15 cellular contexts compared by ENCODE assay signal in the genomic region with DNA sequence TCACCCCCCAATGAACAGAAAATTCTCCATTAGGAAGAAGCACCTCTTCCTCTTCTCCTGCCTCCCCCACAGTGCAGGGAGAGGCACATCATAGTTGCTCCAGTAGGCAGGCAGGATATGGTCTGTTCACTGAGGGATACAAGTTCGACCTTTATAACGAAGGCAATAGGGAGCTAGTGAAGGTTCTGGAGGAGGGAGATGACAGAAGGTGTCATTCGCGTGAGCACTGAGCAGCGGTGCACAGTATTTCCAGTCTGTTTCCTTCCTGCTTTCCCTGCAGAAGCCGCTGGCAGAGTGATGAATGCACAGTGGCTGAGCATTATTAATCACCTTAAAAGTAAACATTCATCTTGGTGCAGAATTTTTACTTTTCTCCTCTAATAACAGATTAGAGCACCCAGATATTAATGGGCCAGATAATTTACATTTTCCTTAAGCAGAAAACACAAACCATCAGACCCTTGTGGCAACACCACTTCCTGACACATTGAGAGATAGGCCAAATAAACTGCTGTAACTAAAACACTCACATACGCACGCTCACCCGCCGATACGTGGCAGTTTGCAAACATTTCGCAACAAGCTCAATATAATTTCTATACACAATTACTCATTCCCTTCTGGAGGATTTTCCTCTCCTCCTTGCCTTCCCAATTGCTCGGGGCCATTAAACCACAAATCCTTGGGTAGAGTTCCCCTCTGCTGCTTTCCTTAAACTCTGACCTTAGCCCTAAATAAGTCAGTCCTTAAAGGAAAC.
DNase-seq lines count a peak whose midpoint lies in the region; TF ChIP-seq lines count a peak whose summit lies in the region.
"Had no signal": no experiment of that assay in that cellular context is flagged by ENCODE, and none has a peak within 500 bp of the region (broad histone marks: within the 10 kb centered on the region; RNA-seq: fewer than 3 reads in every experiment).

No MANE protein-coding gene starts in this region.

- DNase-seq in Daoy (ENCODE audit: low read depth): peak; percentile 82
- peak; percentile 76 for DNase-seq in MG63
- peak; percentile 39 for DNase-seq in astrocyte of the spinal cord (ENCODE audit: low read depth, low spot score)
- DNase-seq in islet precursor cell: peak; percentile 28
- no peak for DNase-seq in ascending aorta (ENCODE audit: low spot score in 2 of 2)
- no peak for DNase-seq in activated CD4-positive, alpha-beta memory T cell treated with anti-CD3 and anti-CD28 coated beads, Interleukin-2, amount 10 ng/mL, durations not matched to agents 7 days and 5 days
- DNase-seq in stimulated activated CD4-positive, alpha-beta T cell treated with anti-CD3 and anti-CD28 coated beads, Interleukin-4, amount 100 ng/mL, for 24 hours: no peak
- DNase-seq in SJCRH30: no peak
- DNase-seq: adrenal gland; effector memory CD8-positive, alpha-beta T cell; midbrain; stimulated activated CD4-positive, alpha-beta T cell treated with anti-CD3 and anti-CD28 coated beads, Interleukin-4, amount 100 ng/mL, for 1 hour; stimulated activated naive CD8-positive, alpha-beta T cell treated with anti-CD3 and anti-CD28 coated beads, Interleukin-15, Interleukin-2, amounts not matched to agents 100 U/mL and 50 U/mL, for 24 hours had no signal

- CTCF ChIA-PET in activated CD4-positive, alpha-beta memory T cell treated with anti-CD3 and anti-CD28 coated beads, Interleukin-2, amount 10 ng/mL, durations not matched to agents 7 days and 5 days (lab: Charles Lee): no interaction called here

- peaks cover 37% of the 10 kb centered on the region for H3K27me3 Mint-ChIP-seq in activated CD4-positive, alpha-beta memory T cell treated with anti-CD3 and anti-CD28 coated beads, Interleukin-2, amount 10 ng/mL, durations not matched to agents 7 days and 5 days

- POLR2A ChIA-PET in activated CD4-positive, alpha-beta memory T cell treated with anti-CD3 and anti-CD28 coated beads, Interleukin-2, amount 10 ng/mL, durations not matched to agents 7 days and 5 days (lab: Charles Lee): no interaction called here

- no peaks in the 10 kb centered on the region for H3K4me1 Mint-ChIP-seq in activated CD4-positive, alpha-beta memory T cell treated with anti-CD3 and anti-CD28 coated beads, Interleukin-2, amount 10 ng/mL, durations not matched to agents 7 days and 5 days

- H3K27ac Mint-ChIP-seq in activated CD4-positive, alpha-beta memory T cell treated with anti-CD3 and anti-CD28 coated beads, Interleukin-2, amount 10 ng/mL, durations not matched to agents 7 days and 5 days: no peak overlapping the region
- H3K27ac Mint-ChIP-seq: effector memory CD8-positive, alpha-beta T cell; WTC11 had no signal

- H3K27ac ChIP-seq in ascending aorta: no peak overlapping the region
- H3K27ac ChIP-seq in SJCRH30: no peak overlapping the region
- H3K27ac ChIP-seq: adrenal gland, HL-60 had no signal

- no peak overlapping the region for H3K4me3 ChIP-seq in MG63
- H3K4me3 ChIP-seq in astrocyte of the spinal cord (ENCODE audit: low read depth, low read length): no peak overlapping the region
- H3K4me3 ChIP-seq in ascending aorta: no peak overlapping the region
- no peak overlapping the region for H3K4me3 ChIP-seq in SJCRH30
- H3K4me3 ChIP-seq: adrenal gland had no signal

- no peaks in the 10 kb centered on the region for H3K9me3 Mint-ChIP-seq in activated CD4-positive, alpha-beta memory T cell treated with anti-CD3 and anti-CD28 coated beads, Interleukin-2, amount 10 ng/mL, durations not matched to agents 7 days and 5 days
- H3K9me3 Mint-ChIP-seq: effector memory CD8-positive, alpha-beta T cell; WTC11 had no signal

- H3K36me3 ChIP-seq in MG63 (no peaks in the 10 kb centered on the region), ascending aorta (no peaks in the 10 kb centered on the region), SJCRH30 (no peaks in the 10 kb centered on the region)
- H3K36me3 ChIP-seq: adrenal gland had no signal

- H3K36me3 Mint-ChIP-seq in activated CD4-positive, alpha-beta memory T cell treated with anti-CD3 and anti-CD28 coated beads, Interleukin-2, amount 10 ng/mL, durations not matched to agents 7 days and 5 days (ENCODE audit: low read depth): no peaks in the 10 kb centered on the region
- H3K36me3 Mint-ChIP-seq: WTC11 had no signal

- intact Hi-C loops in ascending aorta (cut with DNase I): no loop called here

- in situ Hi-C loops in astrocyte of the spinal cord (cut with HindIII; ENCODE audit: low sequenced_read_pairs): no loop called here

- no peaks in the 10 kb centered on the region for H3K4me1 ChIP-seq in ascending aorta
- H3K4me1 ChIP-seq in SJCRH30: no peaks in the 10 kb centered on the region
- H3K4me1 ChIP-seq: adrenal gland had no signal

- no peak for TF ChIP-seq CTCF in astrocyte of the spinal cord (IDR thresholded peaks at IDR 0.05; ENCODE audit: low read depth, low read length)
- no peak for TF ChIP-seq CTCF in ascending aorta (IDR thresholded peaks at IDR 0.05)

- H3K27me3 ChIP-seq in MG63 (no peaks in the 10 kb centered on the region), ascending aorta (no peaks in the 10 kb centered on the region), SJCRH30 (no peaks in the 10 kb centered on the region)
- H3K27me3 ChIP-seq: adrenal gland had no signal

- no peak overlapping the region for H3K4me3 Mint-ChIP-seq in activated CD4-positive, alpha-beta memory T cell treated with anti-CD3 and anti-CD28 coated beads, Interleukin-2, amount 10 ng/mL, durations not matched to agents 7 days and 5 days
- H3K4me3 Mint-ChIP-seq: effector memory CD8-positive, alpha-beta T cell; WTC11 had no signal

- H3K9me3 ChIP-seq in MG63 (no peaks in the 10 kb centered on the region), ascending aorta (no peaks in the 10 kb centered on the region), SJCRH30 (replicated peaks) (no peaks in the 10 kb centered on the region)
- H3K9me3 ChIP-seq: adrenal gland had no signal

Comparison
In these comparisons a context has a peak if more than half of its experiments do, and no peak if none do; other contexts are left out.
1. DNase-seq: peak in Daoy (single experiment), MG63 (single experiment), astrocyte of the spinal cord (single experiment) and islet precursor cell (single experiment); none in ascending aorta (0 of 2), activated CD4-positive, alpha-beta memory T cell treated with anti-CD3 and anti-CD28 coated beads, Interleukin-2, amount 10 ng/mL, durations not matched to agents 7 days and 5 days (single experiment), stimulated activated CD4-positive, alpha-beta T cell treated with anti-CD3 and anti-CD28 coated beads, Interleukin-4, amount 100 ng/mL, for 24 hours (single experiment) and SJCRH30 (0 of 2).